1 cellular context compared by ENCODE assay signal in the genomic region with DNA sequence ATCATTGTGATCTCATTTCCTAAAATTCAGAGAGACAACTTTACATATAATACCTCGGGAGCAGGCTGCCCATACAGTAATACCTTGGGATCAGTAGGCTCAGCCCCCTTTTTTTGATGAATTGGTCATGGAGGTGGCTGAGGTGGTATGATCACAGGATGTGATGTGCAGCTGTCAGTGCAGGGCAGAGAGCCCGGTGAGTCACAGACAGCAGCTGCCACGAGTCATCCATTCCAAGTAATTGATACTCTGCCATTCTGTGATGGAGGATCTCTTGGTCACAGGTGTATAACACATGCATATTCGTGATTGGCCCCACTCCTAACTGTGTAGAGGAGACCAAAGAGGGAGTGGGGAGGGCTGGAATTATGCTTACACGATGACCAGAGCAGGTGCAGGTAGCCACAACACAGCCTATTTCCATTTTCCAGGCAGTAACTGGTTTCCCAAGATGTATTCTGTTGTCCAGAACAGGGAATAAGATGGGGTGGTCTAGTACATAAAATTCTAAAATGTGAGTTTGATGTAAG.
TF ChIP-seq lines count a peak whose summit lies in the region.

No MANE protein-coding gene starts in this region.

TF ChIP-seq in HEK293, 187 proteins besides CTCF, POLR2A, EP300 and RAD21 (continued from another document):
- TF ChIP-seq SALL2 (tag by site-specific recombination; IDR thresholded peaks at IDR 0.05; ENCODE audit: borderline replicate concordance): no peak
- no peak for TF ChIP-seq IKZF3 (tag by site-specific recombination; IDR thresholded peaks at IDR 0.05)
- TF ChIP-seq SP3 (tag by site-specific recombination; IDR thresholded peaks at IDR 0.05): no peak
- TF ChIP-seq, protein P1, sequence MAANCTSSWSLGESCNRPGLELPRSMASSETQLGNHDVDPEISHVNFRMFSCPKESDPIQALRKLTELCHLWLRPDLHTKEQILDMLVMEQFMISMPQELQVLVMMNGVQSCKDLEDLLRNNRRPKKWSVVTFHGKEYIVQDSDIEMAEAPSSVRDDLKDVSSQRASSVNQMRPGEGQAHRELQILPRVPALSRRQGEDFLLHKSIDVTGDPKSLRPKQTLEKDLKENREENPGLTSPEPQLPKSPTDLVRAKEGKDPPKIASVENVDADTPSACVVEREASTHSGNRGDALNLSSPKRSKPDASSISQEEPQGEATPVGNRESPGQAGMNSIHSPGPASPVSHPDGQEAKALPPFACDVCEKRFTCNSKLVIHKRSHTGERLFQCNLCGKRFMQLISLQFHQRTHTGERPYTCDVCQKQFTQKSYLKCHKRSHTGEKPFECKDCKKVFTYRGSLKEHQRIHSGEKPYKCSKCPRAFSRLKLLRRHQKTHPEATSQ (tag by site-specific recombination; IDR thresholded peaks at IDR 0.05): no peak
- no peak for TF ChIP-seq ZNF23 (tag by site-specific recombination; IDR thresholded peaks at IDR 0.05; ENCODE audit: borderline replicate concordance)
- no peak for TF ChIP-seq ZNF214 (tag by site-specific recombination; IDR thresholded peaks at IDR 0.05; ENCODE audit: borderline replicate concordance)
- TF ChIP-seq ZFHX2 (tag by site-specific recombination; conservative IDR thresholded peaks at IDR 0.05): no peak
- TF ChIP-seq, protein P2, sequence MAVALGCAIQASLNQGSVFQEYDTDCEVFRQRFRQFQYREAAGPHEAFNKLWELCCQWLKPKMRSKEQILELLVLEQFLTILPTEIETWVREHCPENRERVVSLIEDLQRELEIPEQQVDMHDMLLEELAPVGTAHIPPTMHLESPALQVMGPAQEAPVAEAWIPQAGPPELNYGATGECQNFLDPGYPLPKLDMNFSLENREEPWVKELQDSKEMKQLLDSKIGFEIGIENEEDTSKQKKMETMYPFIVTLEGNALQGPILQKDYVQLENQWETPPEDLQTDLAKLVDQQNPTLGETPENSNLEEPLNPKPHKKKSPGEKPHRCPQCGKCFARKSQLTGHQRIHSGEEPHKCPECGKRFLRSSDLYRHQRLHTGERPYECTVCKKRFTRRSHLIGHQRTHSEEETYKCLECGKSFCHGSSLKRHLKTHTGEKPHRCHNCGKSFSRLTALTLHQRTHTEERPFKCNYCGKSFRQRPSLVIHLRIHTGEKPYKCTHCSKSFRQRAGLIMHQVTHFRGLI (tag by site-specific recombination; IDR thresholded peaks at IDR 0.05): no peak
- TF ChIP-seq ZNF600 (tag by site-specific recombination; IDR thresholded peaks at IDR 0.05): peak; percentile 91
- no peak for TF ChIP-seq ZNF239 (tag by site-specific recombination; IDR thresholded peaks at IDR 0.05)
- no peak for TF ChIP-seq ZBTB17 (tag by site-specific recombination; IDR thresholded peaks at IDR 0.05)
- TF ChIP-seq, protein P3, sequence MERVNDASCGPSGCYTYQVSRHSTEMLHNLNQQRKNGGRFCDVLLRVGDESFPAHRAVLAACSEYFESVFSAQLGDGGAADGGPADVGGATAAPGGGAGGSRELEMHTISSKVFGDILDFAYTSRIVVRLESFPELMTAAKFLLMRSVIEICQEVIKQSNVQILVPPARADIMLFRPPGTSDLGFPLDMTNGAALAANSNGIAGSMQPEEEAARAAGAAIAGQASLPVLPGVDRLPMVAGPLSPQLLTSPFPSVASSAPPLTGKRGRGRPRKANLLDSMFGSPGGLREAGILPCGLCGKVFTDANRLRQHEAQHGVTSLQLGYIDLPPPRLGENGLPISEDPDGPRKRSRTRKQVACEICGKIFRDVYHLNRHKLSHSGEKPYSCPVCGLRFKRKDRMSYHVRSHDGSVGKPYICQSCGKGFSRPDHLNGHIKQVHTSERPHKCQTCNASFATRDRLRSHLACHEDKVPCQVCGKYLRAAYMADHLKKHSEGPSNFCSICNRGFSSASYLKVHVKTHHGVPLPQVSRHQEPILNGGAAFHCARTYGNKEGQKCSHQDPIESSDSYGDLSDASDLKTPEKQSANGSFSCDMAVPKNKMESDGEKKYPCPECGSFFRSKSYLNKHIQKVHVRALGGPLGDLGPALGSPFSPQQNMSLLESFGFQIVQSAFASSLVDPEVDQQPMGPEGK (tag by site-specific recombination; IDR thresholded peaks at IDR 0.05): no peak
- no peak for TF ChIP-seq REPIN1 (tag by site-specific recombination; IDR thresholded peaks at IDR 0.05; ENCODE audit: low read depth)
- TF ChIP-seq ZNF211 (tag by site-specific recombination; IDR thresholded peaks at IDR 0.05; ENCODE audit: low read depth): no peak
